ENCODE assay signal across 1 cellular context in the genomic region with DNA sequence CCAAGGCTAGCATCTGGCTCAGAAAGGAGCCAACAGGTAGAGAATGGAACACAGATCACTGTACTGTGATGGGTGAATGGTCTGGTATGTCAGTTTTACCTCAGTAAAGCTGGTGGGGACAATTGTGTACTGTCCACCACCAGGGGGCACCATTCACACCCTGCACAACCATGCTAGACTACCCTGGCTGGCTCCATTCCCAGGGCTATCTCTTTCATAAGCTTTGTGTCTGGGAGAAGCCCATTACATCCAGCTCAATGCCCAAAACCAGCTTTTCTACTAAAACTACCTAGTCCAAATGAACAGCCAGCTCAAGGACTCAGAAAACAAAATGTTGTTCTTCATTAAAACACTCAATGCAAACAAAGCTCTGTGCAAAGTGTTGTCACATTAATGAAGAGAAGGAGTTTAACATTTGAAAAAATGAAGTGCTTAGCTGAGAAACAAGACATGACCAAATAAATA.
TF ChIP-seq lines count a peak whose summit lies in the region.

No MANE protein-coding gene starts in this region.

TF ChIP-seq in HepG2, 621 proteins besides CTCF, POLR2A, EP300 and RAD21 (continued from another document and continues in another):
- TF ChIP-seq, protein P1, sequence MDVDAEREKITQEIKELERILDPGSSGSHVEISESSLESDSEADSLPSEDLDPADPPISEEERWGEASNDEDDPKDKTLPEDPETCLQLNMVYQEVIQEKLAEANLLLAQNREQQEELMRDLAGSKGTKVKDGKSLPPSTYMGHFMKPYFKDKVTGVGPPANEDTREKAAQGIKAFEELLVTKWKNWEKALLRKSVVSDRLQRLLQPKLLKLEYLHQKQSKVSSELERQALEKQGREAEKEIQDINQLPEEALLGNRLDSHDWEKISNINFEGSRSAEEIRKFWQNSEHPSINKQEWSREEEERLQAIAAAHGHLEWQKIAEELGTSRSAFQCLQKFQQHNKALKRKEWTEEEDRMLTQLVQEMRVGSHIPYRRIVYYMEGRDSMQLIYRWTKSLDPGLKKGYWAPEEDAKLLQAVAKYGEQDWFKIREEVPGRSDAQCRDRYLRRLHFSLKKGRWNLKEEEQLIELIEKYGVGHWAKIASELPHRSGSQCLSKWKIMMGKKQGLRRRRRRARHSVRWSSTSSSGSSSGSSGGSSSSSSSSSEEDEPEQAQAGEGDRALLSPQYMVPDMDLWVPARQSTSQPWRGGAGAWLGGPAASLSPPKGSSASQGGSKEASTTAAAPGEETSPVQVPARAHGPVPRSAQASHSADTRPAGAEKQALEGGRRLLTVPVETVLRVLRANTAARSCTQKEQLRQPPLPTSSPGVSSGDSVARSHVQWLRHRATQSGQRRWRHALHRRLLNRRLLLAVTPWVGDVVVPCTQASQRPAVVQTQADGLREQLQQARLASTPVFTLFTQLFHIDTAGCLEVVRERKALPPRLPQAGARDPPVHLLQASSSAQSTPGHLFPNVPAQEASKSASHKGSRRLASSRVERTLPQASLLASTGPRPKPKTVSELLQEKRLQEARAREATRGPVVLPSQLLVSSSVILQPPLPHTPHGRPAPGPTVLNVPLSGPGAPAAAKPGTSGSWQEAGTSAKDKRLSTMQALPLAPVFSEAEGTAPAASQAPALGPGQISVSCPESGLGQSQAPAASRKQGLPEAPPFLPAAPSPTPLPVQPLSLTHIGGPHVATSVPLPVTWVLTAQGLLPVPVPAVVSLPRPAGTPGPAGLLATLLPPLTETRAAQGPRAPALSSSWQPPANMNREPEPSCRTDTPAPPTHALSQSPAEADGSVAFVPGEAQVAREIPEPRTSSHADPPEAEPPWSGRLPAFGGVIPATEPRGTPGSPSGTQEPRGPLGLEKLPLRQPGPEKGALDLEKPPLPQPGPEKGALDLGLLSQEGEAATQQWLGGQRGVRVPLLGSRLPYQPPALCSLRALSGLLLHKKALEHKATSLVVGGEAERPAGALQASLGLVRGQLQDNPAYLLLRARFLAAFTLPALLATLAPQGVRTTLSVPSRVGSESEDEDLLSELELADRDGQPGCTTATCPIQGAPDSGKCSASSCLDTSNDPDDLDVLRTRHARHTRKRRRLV (CRISPR knock-in tag; IDR thresholded peaks at IDR 0.05), result no peak
- TF ChIP-seq ZBTB1 (CRISPR knock-in tag; IDR thresholded peaks at IDR 0.05; ENCODE audit: borderline replicate concordance), result no peak
- no peak for TF ChIP-seq ARHGAP35 (CRISPR knock-in tag; IDR thresholded peaks at IDR 0.05; ENCODE audit: borderline replicate concordance)
- 0 out of 2 replicates have a peak, but pooled peaks have one; percentile 44 for TF ChIP-seq RELA (CRISPR knock-in tag; IDR thresholded peaks at IDR 0.05)
- no peak for TF ChIP-seq TBX2 (CRISPR knock-in tag; IDR thresholded peaks at IDR 0.05; ENCODE audit: borderline replicate concordance)
- TF ChIP-seq BORCS8-MEF2B (CRISPR knock-in tag; IDR thresholded peaks at IDR 0.05), result 0 out of 2 replicates have a peak, but pooled peaks have one; percentile 25
- no peak for TF ChIP-seq CBX1 (IDR thresholded peaks at IDR 0.05; ENCODE audit: low read depth)
- TF ChIP-seq SMAD3 (CRISPR knock-in tag; IDR thresholded peaks at IDR 0.05), result 0 out of 2 replicates have a peak, but pooled peaks have one; percentile 26
- TF ChIP-seq SPEN (CRISPR knock-in tag; IDR thresholded peaks at IDR 0.05; ENCODE audit: low read depth), result no peak
- peak; percentile 32; the same call in 1 of the 2 replicates for TF ChIP-seq ERF (CRISPR knock-in tag; IDR thresholded peaks at IDR 0.05)
- no peak for TF ChIP-seq TOPORS (CRISPR knock-in tag; IDR thresholded peaks at IDR 0.05)
- TF ChIP-seq FOXA3 (CRISPR knock-in tag; IDR thresholded peaks at IDR 0.05), result 0 out of 2 replicates have a peak, but pooled peaks have one; percentile 17
- TF ChIP-seq MED1 (CRISPR knock-in tag; IDR thresholded peaks at IDR 0.05), result peak; percentile 34; the same call in 1 of the 2 replicates
- TF ChIP-seq GFI1 (CRISPR knock-in tag; IDR thresholded peaks at IDR 0.05; ENCODE audit: borderline replicate concordance), result 0 out of 2 replicates have a peak, but pooled peaks have one; percentile 48
- peak; percentile 56 for TF ChIP-seq XRCC5 (optimal IDR thresholded peaks at IDR 0.05; ENCODE audit: low read length)
- TF ChIP-seq KMT2B (CRISPR knock-in tag; IDR thresholded peaks at IDR 0.05), result 0 out of 2 replicates have a peak, but pooled peaks have one; percentile 32
- no peak for TF ChIP-seq ZNF780A (CRISPR knock-in tag; IDR thresholded peaks at IDR 0.05)
- peak; percentile 66 for TF ChIP-seq TEAD3 (CRISPR knock-in tag; optimal IDR thresholded peaks at IDR 0.05; ENCODE audit: borderline replicate concordance)
- TF ChIP-seq, protein P2, sequence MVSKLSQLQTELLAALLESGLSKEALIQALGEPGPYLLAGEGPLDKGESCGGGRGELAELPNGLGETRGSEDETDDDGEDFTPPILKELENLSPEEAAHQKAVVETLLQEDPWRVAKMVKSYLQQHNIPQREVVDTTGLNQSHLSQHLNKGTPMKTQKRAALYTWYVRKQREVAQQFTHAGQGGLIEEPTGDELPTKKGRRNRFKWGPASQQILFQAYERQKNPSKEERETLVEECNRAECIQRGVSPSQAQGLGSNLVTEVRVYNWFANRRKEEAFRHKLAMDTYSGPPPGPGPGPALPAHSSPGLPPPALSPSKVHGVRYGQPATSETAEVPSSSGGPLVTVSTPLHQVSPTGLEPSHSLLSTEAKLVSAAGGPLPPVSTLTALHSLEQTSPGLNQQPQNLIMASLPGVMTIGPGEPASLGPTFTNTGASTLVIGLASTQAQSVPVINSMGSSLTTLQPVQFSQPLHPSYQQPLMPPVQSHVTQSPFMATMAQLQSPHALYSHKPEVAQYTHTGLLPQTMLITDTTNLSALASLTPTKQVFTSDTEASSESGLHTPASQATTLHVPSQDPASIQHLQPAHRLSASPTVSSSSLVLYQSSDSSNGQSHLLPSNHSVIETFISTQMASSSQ (IDR thresholded peaks at IDR 0.05; ENCODE audit: low read depth), result no peak
- TF ChIP-seq, protein P2 (CRISPR knock-in tag; IDR thresholded peaks at IDR 0.05; ENCODE audit: borderline replicate concordance), result peak; percentile 19; the same call in 1 of the 2 replicates
- TF ChIP-seq SKI (IDR thresholded peaks at IDR 0.05; ENCODE audit: partially characterized antibody), result peak; percentile 39
- 0 out of 2 replicates have a peak, but pooled peaks have one; percentile 49 for TF ChIP-seq ZNF644 (CRISPR knock-in tag; IDR thresholded peaks at IDR 0.05; ENCODE audit: low read depth)
- TF ChIP-seq THAP11 (CRISPR knock-in tag; IDR thresholded peaks at IDR 0.05), result peak; percentile 25; the same call in 1 of the 2 replicates
- peak; percentile 39; the same call in 1 of the 2 replicates for TF ChIP-seq ZMYM4 (CRISPR knock-in tag; IDR thresholded peaks at IDR 0.05)
- peak; percentile 46; the same call in 1 of the 2 replicates for TF ChIP-seq HOXA3 (CRISPR knock-in tag; IDR thresholded peaks at IDR 0.05)
- TF ChIP-seq, protein P3, sequence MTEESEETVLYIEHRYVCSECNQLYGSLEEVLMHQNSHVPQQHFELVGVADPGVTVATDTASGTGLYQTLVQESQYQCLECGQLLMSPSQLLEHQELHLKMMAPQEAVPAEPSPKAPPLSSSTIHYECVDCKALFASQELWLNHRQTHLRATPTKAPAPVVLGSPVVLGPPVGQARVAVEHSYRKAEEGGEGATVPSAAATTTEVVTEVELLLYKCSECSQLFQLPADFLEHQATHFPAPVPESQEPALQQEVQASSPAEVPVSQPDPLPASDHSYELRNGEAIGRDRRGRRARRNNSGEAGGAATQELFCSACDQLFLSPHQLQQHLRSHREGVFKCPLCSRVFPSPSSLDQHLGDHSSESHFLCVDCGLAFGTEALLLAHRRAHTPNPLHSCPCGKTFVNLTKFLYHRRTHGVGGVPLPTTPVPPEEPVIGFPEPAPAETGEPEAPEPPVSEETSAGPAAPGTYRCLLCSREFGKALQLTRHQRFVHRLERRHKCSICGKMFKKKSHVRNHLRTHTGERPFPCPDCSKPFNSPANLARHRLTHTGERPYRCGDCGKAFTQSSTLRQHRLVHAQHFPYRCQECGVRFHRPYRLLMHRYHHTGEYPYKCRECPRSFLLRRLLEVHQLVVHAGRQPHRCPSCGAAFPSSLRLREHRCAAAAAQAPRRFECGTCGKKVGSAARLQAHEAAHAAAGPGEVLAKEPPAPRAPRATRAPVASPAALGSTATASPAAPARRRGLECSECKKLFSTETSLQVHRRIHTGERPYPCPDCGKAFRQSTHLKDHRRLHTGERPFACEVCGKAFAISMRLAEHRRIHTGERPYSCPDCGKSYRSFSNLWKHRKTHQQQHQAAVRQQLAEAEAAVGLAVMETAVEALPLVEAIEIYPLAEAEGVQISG (CRISPR knock-in tag; IDR thresholded peaks at IDR 0.05), result peak; percentile 49; the same call in 1 of the 2 replicates
- TF ChIP-seq, protein P4, sequence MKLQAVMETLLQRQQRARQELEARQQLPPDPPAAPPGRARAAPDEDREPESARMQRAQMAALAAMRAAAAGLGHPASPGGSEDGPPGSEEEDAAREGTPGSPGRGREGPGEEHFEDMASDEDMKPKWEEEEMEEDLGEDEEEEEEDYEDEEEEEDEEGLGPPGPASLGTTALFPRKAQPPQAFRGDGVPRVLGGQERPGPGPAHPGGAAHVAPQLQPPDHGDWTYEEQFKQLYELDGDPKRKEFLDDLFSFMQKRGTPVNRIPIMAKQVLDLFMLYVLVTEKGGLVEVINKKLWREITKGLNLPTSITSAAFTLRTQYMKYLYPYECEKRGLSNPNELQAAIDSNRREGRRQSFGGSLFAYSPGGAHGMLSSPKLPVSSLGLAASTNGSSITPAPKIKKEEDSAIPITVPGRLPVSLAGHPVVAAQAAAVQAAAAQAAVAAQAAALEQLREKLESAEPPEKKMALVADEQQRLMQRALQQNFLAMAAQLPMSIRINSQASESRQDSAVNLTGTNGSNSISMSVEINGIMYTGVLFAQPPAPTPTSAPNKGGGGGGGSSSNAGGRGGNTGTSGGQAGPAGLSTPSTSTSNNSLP (IDR thresholded peaks at IDR 0.05; ENCODE audit: low read depth, low read length), result 0 out of 2 replicates have a peak, but pooled peaks have one; percentile 20
- 0 out of 2 replicates have a peak, but pooled peaks have one; percentile 27 for TF ChIP-seq FOXO1 (CRISPR knock-in tag; IDR thresholded peaks at IDR 0.05)
- TF ChIP-seq ELF3 (CRISPR knock-in tag; IDR thresholded peaks at IDR 0.05), result 0 out of 2 replicates have a peak, but pooled peaks have one; percentile 29
- TF ChIP-seq, protein P5, sequence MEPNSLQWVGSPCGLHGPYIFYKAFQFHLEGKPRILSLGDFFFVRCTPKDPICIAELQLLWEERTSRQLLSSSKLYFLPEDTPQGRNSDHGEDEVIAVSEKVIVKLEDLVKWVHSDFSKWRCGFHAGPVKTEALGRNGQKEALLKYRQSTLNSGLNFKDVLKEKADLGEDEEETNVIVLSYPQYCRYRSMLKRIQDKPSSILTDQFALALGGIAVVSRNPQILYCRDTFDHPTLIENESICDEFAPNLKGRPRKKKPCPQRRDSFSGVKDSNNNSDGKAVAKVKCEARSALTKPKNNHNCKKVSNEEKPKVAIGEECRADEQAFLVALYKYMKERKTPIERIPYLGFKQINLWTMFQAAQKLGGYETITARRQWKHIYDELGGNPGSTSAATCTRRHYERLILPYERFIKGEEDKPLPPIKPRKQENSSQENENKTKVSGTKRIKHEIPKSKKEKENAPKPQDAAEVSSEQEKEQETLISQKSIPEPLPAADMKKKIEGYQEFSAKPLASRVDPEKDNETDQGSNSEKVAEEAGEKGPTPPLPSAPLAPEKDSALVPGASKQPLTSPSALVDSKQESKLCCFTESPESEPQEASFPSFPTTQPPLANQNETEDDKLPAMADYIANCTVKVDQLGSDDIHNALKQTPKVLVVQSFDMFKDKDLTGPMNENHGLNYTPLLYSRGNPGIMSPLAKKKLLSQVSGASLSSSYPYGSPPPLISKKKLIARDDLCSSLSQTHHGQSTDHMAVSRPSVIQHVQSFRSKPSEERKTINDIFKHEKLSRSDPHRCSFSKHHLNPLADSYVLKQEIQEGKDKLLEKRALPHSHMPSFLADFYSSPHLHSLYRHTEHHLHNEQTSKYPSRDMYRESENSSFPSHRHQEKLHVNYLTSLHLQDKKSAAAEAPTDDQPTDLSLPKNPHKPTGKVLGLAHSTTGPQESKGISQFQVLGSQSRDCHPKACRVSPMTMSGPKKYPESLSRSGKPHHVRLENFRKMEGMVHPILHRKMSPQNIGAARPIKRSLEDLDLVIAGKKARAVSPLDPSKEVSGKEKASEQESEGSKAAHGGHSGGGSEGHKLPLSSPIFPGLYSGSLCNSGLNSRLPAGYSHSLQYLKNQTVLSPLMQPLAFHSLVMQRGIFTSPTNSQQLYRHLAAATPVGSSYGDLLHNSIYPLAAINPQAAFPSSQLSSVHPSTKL (CRISPR knock-in tag; IDR thresholded peaks at IDR 0.05), result peak; percentile 16; the same call in 1 of the 2 replicates
- TF ChIP-seq RXRB (CRISPR knock-in tag; IDR thresholded peaks at IDR 0.05; ENCODE audit: borderline replicate concordance), result peak; percentile 54; the same call in 1 of the 2 replicates
- TF ChIP-seq HNRNPH1 (optimal IDR thresholded peaks at IDR 0.05; ENCODE audit: low read depth, low read length), result no peak
- TF ChIP-seq, protein P6, sequence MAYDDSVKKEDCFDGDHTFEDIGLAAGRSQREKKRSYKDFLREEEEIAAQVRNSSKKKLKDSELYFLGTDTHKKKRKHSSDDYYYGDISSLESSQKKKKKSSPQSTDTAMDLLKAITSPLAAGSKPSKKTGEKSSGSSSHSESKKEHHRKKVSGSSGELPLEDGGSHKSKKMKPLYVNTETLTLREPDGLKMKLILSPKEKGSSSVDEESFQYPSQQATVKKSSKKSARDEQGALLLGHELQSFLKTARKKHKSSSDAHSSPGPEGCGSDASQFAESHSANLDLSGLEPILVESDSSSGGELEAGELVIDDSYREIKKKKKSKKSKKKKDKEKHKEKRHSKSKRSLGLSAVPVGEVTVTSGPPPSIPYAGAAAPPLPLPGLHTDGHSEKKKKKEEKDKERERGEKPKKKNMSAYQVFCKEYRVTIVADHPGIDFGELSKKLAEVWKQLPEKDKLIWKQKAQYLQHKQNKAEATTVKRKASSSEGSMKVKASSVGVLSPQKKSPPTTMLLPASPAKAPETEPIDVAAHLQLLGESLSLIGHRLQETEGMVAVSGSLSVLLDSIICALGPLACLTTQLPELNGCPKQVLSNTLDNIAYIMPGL (CRISPR knock-in tag; IDR thresholded peaks at IDR 0.05; ENCODE audit: borderline replicate concordance in 1 of 2, low read depth in 1 of 2), result peak in 1 of 2 experiments; percentile 70; a peak in 2 of 4 replicates
- TF ChIP-seq SAP130 (CRISPR knock-in tag; IDR thresholded peaks at IDR 0.05; ENCODE audit: low read depth), result 0 out of 2 replicates have a peak, but pooled peaks have one; percentile 20
- 0 out of 2 replicates have a peak, but pooled peaks have one; percentile 22 for TF ChIP-seq GATAD1 (CRISPR knock-in tag; IDR thresholded peaks at IDR 0.05)
- peak; percentile 20; the same call in 1 of the 2 replicates for TF ChIP-seq ZNF614 (CRISPR knock-in tag; IDR thresholded peaks at IDR 0.05; ENCODE audit: borderline replicate concordance)
- TF ChIP-seq TARDBP (CRISPR knock-in tag; IDR thresholded peaks at IDR 0.05), result 0 out of 2 replicates have a peak, but pooled peaks have one; percentile 52
